10 cellular contexts compared by ENCODE assay signal in the genomic region with DNA sequence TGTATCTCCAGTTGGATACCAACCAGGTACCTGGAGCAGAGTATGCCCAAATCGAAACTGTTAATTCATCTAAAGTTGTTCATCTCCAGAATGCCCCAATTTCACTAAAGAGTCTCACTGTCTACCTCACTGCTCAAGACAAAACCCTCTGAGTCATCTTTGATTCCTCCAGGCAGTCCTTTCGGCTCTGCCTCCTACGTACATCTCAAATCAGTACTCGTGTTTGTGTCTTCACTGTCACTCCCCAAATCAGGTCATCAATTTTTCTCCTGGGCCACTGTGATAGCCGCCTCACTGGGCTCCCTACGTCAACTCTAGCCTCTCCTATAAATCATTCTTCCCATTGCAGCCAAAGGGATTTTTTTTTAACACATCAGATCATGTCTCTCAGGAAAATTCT. TPM values are rescaled to one million over a fixed set of nuclear protein-coding genes. Genes with fewer than 3 reads are reported as not detected.
A peak's percentile ranks its signal among the peaks of the same experiment; 100 is the strongest.
DNase-seq lines count a peak whose midpoint lies in the region; ATAC-seq and TF ChIP-seq lines count a peak whose summit lies in the region.
"Had no signal": no experiment of that assay in that cellular context is flagged by ENCODE, and none has a peak within 500 bp of the region (broad histone marks: within the 10 kb centered on the region; RNA-seq: fewer than 3 reads in every experiment).

No MANE protein-coding gene starts in this region.

- H3K9me3 Mint-ChIP-seq in stimulated activated naive CD8-positive, alpha-beta T cell treated with anti-CD3 and anti-CD28 coated beads, Interleukin-15, Interleukin-2, amounts not matched to agents 100 ng/mL and 50 ng/mL, for 24 hours: peaks cover 10% of the 10 kb centered on the region
- peaks cover 9% of the 10 kb centered on the region for H3K9me3 Mint-ChIP-seq in type B pancreatic cell

- H3K4me3 Mint-ChIP-seq in stimulated activated naive CD8-positive, alpha-beta T cell treated with anti-CD3 and anti-CD28 coated beads, Interleukin-15, Interleukin-2, amounts not matched to agents 100 ng/mL and 50 ng/mL, for 24 hours: no peak overlapping the region
- H3K4me3 Mint-ChIP-seq in type B pancreatic cell: no peak overlapping the region
- H3K4me3 Mint-ChIP-seq: natural killer cell treated with Interleukin-12 subunit alpha and Interleukin-12 subunit beta and Interleukin-15 and Interleukin-18, amount 100 ng/mL, for 72 hours had no signal

- ATAC-seq in HG03108 (IDR thresholded peaks at IDR 0.05; ENCODE audit: unreplicated experiment) (peak; percentile 57), left ventricle myocardium superior (no peak)

- H3K4me1 Mint-ChIP-seq in stimulated activated naive CD8-positive, alpha-beta T cell treated with anti-CD3 and anti-CD28 coated beads, Interleukin-15, Interleukin-2, amounts not matched to agents 100 ng/mL and 50 ng/mL, for 24 hours (ENCODE audit: low read depth): peaks cover 67% of the 10 kb centered on the region
- H3K4me1 Mint-ChIP-seq in type B pancreatic cell (ENCODE audit: unreplicated experiment): no peaks in the 10 kb centered on the region

- peak; percentile 52 for DNase-seq in stimulated activated CD4-positive, alpha-beta T cell treated with anti-CD3 and anti-CD28 coated beads, Interleukin-1b, Interleukin-23, amount 100 ng/mL, for 48 hours
- DNase-seq in stimulated activated CD4-positive, alpha-beta T cell treated with anti-CD3 and anti-CD28 coated beads, Interleukin-4, amount 100 ng/mL, for 1 hour: no peak
- DNase-seq in activated effector memory CD4-positive, alpha-beta T cell treated with Interleukin-2 at 50 U/mL for 16 hours: peak; percentile 20
- DNase-seq in left ventricle myocardium superior (no peak), type B pancreatic cell (ENCODE audit: extremely low spot score, unreplicated experiment) (no peak), middle frontal gyrus (ENCODE audit: extremely low spot score, low spot score) (no peak)
- DNase-seq: T1000 had no signal

- intact Hi-C loops in left ventricle myocardium superior (cut with micrococcal nuclease): no loop called here

- no peaks in the 10 kb centered on the region for H3K27me3 Mint-ChIP-seq in stimulated activated naive CD8-positive, alpha-beta T cell treated with anti-CD3 and anti-CD28 coated beads, Interleukin-15, Interleukin-2, amounts not matched to agents 100 ng/mL and 50 ng/mL, for 24 hours
- H3K27me3 Mint-ChIP-seq in type B pancreatic cell: peaks cover 6% of the 10 kb centered on the region

- H3K36me3 Mint-ChIP-seq in stimulated activated naive CD8-positive, alpha-beta T cell treated with anti-CD3 and anti-CD28 coated beads, Interleukin-15, Interleukin-2, amounts not matched to agents 100 ng/mL and 50 ng/mL, for 24 hours (ENCODE audit: low read depth): no peaks in the 10 kb centered on the region
- H3K36me3 Mint-ChIP-seq in type B pancreatic cell: no peaks in the 10 kb centered on the region

- peak overlapping the region; percentile 54 for H3K27ac Mint-ChIP-seq in stimulated activated naive CD8-positive, alpha-beta T cell treated with anti-CD3 and anti-CD28 coated beads, Interleukin-15, Interleukin-2, amounts not matched to agents 100 ng/mL and 50 ng/mL, for 24 hours
- no peak overlapping the region for H3K27ac Mint-ChIP-seq in type B pancreatic cell
- H3K27ac Mint-ChIP-seq: natural killer cell treated with Interleukin-12 subunit alpha and Interleukin-12 subunit beta and Interleukin-15 and Interleukin-18, amount 100 ng/mL, for 72 hours had no signal

- TF ChIP-seq CTCF in type B pancreatic cell (conservative IDR thresholded peaks at IDR 0.05): no peak

RNA-seq across cellular contexts. Expression of gene TTC39C, which starts 42.1 kb away (rescaled TPM):
- total RNA-seq in left ventricle myocardium superior (4.1 TPM), type B pancreatic cell (ENCODE audit: low replicate concordance) (15.0 and 21.6 TPM in 2 replicates)

Comparison
In these comparisons a context has a peak if more than half of its experiments do, and no peak if none do; other contexts are left out.
1. DNase-seq: peak in stimulated activated CD4-positive, alpha-beta T cell treated with anti-CD3 and anti-CD28 coated beads, Interleukin-1b, Interleukin-23, amount 100 ng/mL, for 48 hours (single experiment) and activated effector memory CD4-positive, alpha-beta T cell treated with Interleukin-2 at 50 U/mL for 16 hours (single experiment); none in stimulated activated CD4-positive, alpha-beta T cell treated with anti-CD3 and anti-CD28 coated beads, Interleukin-4, amount 100 ng/mL, for 1 hour (single experiment), left ventricle myocardium superior (single experiment), type B pancreatic cell (single experiment) and middle frontal gyrus (single experiment).